8 cellular contexts compared by ENCODE assay signal in the genomic region with DNA sequence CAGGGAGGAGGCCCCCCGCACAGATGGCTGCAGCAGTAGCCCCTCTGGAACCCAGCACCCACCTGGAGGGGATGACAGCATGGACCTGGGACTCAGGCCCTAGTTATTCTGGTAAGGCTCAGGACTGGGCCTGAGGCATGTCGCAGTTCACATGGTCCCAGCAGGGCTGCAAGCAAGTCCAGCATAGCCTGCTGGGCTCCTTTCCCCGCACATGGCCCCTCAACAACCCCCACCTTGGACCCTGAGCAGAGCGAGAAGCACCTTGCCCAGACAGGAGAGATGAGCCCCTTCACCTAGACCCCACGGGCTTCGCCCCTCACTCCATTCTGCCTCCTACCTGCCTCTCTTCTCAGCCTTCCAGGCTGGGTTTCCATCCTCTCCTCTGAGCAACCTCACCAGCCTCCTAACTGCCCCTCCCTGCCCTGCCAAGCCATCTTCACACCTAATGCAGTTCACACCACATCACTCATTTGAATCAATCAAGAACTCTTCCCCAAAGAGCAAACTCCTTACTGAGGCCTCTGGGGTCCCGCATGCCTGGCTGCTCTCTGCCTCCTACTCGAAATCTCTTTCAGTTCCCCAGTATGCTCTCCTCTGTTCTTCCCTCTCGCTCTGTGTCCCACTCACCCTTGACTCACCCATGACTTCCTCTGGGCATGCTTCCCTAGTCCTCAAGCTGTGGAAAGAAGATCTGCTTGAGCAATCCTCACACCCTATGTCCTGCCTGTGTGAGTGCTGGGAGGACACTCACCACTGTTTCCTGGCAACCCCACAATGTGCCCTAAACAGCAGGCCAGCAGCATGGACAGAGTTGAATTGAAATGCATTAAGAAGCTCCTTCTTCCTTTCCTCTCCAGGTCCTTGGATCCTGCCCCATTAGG. TPM values are rescaled to one million over a fixed set of nuclear protein-coding genes. Genes with fewer than 3 reads are reported as not detected.
DNase-seq lines count a peak whose midpoint lies in the region; ATAC-seq and TF ChIP-seq lines count a peak whose summit lies in the region.

No MANE protein-coding gene starts in this region.

- peak; percentile 97 for DNase-seq in CD14-positive monocyte (ENCODE audit: low spot score)
- DNase-seq in activated T-helper 1 cell treated with anti-CD3 and anti-CD28 coated beads, Interleukin-12 subunit alpha, Interleukin-12 subunit beta, Interleukin-2, Interleukin-4 antibody, amounts not matched to agents 30 ng/mL and 10 ng/mL and 1 ng/mL, durations not matched to agents 14 hours and 24 hours and 36 hours (ENCODE audit: low spot score): no peak
- peak; percentile 81 for DNase-seq in cardiac septum (ENCODE audit: low spot score)
- DNase-seq in sigmoid colon: peak; percentile 78
- DNase-seq in ecto neural progenitor cell (ENCODE audit: low spot score): no peak
- no peak for DNase-seq in NCI-H345 treated with DMSO at 0.1 percent for 48 hours (lab: John Stamatoyannopoulos, UW; ENCODE audit: unreplicated experiment)
- DNase-seq in activated gamma-delta T cell treated with Interleukin-2 at 50 U/mL for 16 hours: no peak

- H3K36me3 Mint-ChIP-seq in CD14-positive monocyte: peaks cover 10 to 11% of the 10 kb centered on the region in 2 donors
- H3K36me3 Mint-ChIP-seq in activated T-helper 1 cell treated with anti-CD3 and anti-CD28 coated beads, Interleukin-12 subunit alpha, Interleukin-12 subunit beta, Interleukin-2, Interleukin-4 antibody, amounts not matched to agents 30 ng/mL and 10 ng/mL and 1 ng/mL, durations not matched to agents 14 hours and 24 hours and 36 hours (ENCODE audit: low read depth): no peaks in the 10 kb centered on the region

- intact Hi-C loops in CD14-positive monocyte (cut with micrococcal nuclease): loop anchor here in 1 of 2 donors (1.0 to 5.0 kb wide), 2 partner anchors 24 to 39 kb away; no protein-coding TSS in a partner anchor
- intact Hi-C loops in activated T-helper 1 cell treated with anti-CD3 and anti-CD28 coated beads, Interleukin-12 subunit alpha, Interleukin-12 subunit beta, Interleukin-2, Interleukin-4 antibody, amounts not matched to agents 30 ng/mL and 10 ng/mL and 1 ng/mL, durations not matched to agents 14 hours and 24 hours and 36 hours (cut with micrococcal nuclease): no loop called here
- intact Hi-C loops in cardiac septum (cut with DNase I): loop anchor here (5.0 kb wide), 1 partner anchor 344 kb away; no protein-coding TSS in a partner anchor
- intact Hi-C loops in sigmoid colon (cut with DNase I): no loop called here

- H3K36me3 ChIP-seq in sigmoid colon: no peaks in the 10 kb centered on the region

- no peaks in the 10 kb centered on the region for H3K27me3 ChIP-seq in sigmoid colon

- H3K4me1 Mint-ChIP-seq in CD14-positive monocyte: peaks cover 93% of the 10 kb centered on the region
- peaks cover 52% of the 10 kb centered on the region for H3K4me1 Mint-ChIP-seq in activated T-helper 1 cell treated with anti-CD3 and anti-CD28 coated beads, Interleukin-12 subunit alpha, Interleukin-12 subunit beta, Interleukin-2, Interleukin-4 antibody, amounts not matched to agents 30 ng/mL and 10 ng/mL and 1 ng/mL, durations not matched to agents 14 hours and 24 hours and 36 hours (ENCODE audit: low read depth)

- TF ChIP-seq POLR2A in sigmoid colon (IDR thresholded peaks at IDR 0.05): no peak

- peak; percentile 49 for ATAC-seq in HG03432 (IDR thresholded peaks at IDR 0.05; ENCODE audit: unreplicated experiment)

- H3K4me3 ChIP-seq in sigmoid colon: no peak overlapping the region

- peaks cover 0 to 5% (median 0%) of the 10 kb centered on the region in 3 donors for H3K27me3 Mint-ChIP-seq in CD14-positive monocyte (ENCODE audit: low read depth in 3 of 3)
- H3K27me3 Mint-ChIP-seq in activated T-helper 1 cell treated with anti-CD3 and anti-CD28 coated beads, Interleukin-12 subunit alpha, Interleukin-12 subunit beta, Interleukin-2, Interleukin-4 antibody, amounts not matched to agents 30 ng/mL and 10 ng/mL and 1 ng/mL, durations not matched to agents 14 hours and 24 hours and 36 hours (ENCODE audit: insufficient read depth): no peaks in the 10 kb centered on the region

- TF ChIP-seq CTCF in CD14-positive monocyte (IDR thresholded peaks at IDR 0.05) (no peak), sigmoid colon (IDR thresholded peaks at IDR 0.05) (no peak)

- peak overlapping the region; percentile 98 to 100 (median 99) for H3K27ac Mint-ChIP-seq in CD14-positive monocyte
- peak overlapping the region; percentile 62 for H3K27ac Mint-ChIP-seq in activated T-helper 1 cell treated with anti-CD3 and anti-CD28 coated beads, Interleukin-12 subunit alpha, Interleukin-12 subunit beta, Interleukin-2, Interleukin-4 antibody, amounts not matched to agents 30 ng/mL and 10 ng/mL and 1 ng/mL, durations not matched to agents 14 hours and 24 hours and 36 hours

- 82 to 90% methylated on average over 9 of the region's 9 CpGs for WGBS in sigmoid colon, 2 donors

- peak in 1 of 4 donors; percentile 23 for TF ChIP-seq EP300 in sigmoid colon (IDR thresholded peaks at IDR 0.05)

- peak overlapping the region; percentile 70 to 92 for H3K4me3 Mint-ChIP-seq in CD14-positive monocyte
- no peak overlapping the region for H3K4me3 Mint-ChIP-seq in activated T-helper 1 cell treated with anti-CD3 and anti-CD28 coated beads, Interleukin-12 subunit alpha, Interleukin-12 subunit beta, Interleukin-2, Interleukin-4 antibody, amounts not matched to agents 30 ng/mL and 10 ng/mL and 1 ng/mL, durations not matched to agents 14 hours and 24 hours and 36 hours

- peaks cover 0 to 9% (median 4%) of the 10 kb centered on the region in 4 donors for H3K4me1 ChIP-seq in sigmoid colon

- peaks cover 0 to 2% (median 0%) of the 10 kb centered on the region in 7 donors for H3K9me3 Mint-ChIP-seq in CD14-positive monocyte
- no peaks in the 10 kb centered on the region for H3K9me3 Mint-ChIP-seq in activated T-helper 1 cell treated with anti-CD3 and anti-CD28 coated beads, Interleukin-12 subunit alpha, Interleukin-12 subunit beta, Interleukin-2, Interleukin-4 antibody, amounts not matched to agents 30 ng/mL and 10 ng/mL and 1 ng/mL, durations not matched to agents 14 hours and 24 hours and 36 hours

- peak overlapping the region; percentile 49 to 65 (median 58) for H3K27ac ChIP-seq in sigmoid colon

- no peaks in the 10 kb centered on the region for H3K9me3 ChIP-seq in sigmoid colon

RNA-seq across cellular contexts. Expression of a gene that starts 9.4 kb away (rescaled TPM):
- 100 to 1,000 TPM; 306 to 344 TPM for polyA plus RNA-seq in CD14-positive monocyte
- total RNA-seq in activated T-helper 1 cell treated with anti-CD3 and anti-CD28 coated beads, Interleukin-12 subunit alpha, Interleukin-12 subunit beta, Interleukin-2, Interleukin-4 antibody, amounts not matched to agents 30 ng/mL and 10 ng/mL and 1 ng/mL, durations not matched to agents 14 hours and 24 hours and 36 hours: 28.7 and 33.5 TPM in 2 replicates
- total RNA-seq in cardiac septum: 3.6 TPM
- total RNA-seq in sigmoid colon: 10 to 100 TPM; 13.7 to 23.5 (median 18.9) TPM
- 10 to 100 TPM in 2 of 3 donors, 1 to 10 TPM in 1; 9.0 to 32.2 (median 14.8) TPM for polyA plus RNA-seq in sigmoid colon

RNA-seq across cellular contexts. Expression of a gene that starts 32.3 kb away (rescaled TPM):
- polyA plus RNA-seq in CD14-positive monocyte (10 to 100 TPM; 21.4 to 23.9 TPM), sigmoid colon (10 to 100 TPM; 31.2 to 31.8 (median 31.7) TPM)
- total RNA-seq in activated T-helper 1 cell treated with anti-CD3 and anti-CD28 coated beads, Interleukin-12 subunit alpha, Interleukin-12 subunit beta, Interleukin-2, Interleukin-4 antibody, amounts not matched to agents 30 ng/mL and 10 ng/mL and 1 ng/mL, durations not matched to agents 14 hours and 24 hours and 36 hours: 84.1 and 88.1 TPM in 2 replicates
- total RNA-seq in cardiac septum (23.8 TPM), sigmoid colon (10 to 100 TPM; 25.8 to 37.5 (median 36.1) TPM)

RNA-seq across cellular contexts. Expression of a gene that starts 51.5 kb away (rescaled TPM):
- polyA plus RNA-seq in CD14-positive monocyte (100 to 1,000 TPM in 1 of 2 donors, 10 to 100 TPM in 1; 67.3 to 106 TPM), sigmoid colon (10 to 100 TPM; 26.4 to 34.9 (median 26.6) TPM)
- 96.0 and 96.5 TPM in 2 replicates for total RNA-seq in activated T-helper 1 cell treated with anti-CD3 and anti-CD28 coated beads, Interleukin-12 subunit alpha, Interleukin-12 subunit beta, Interleukin-2, Interleukin-4 antibody, amounts not matched to agents 30 ng/mL and 10 ng/mL and 1 ng/mL, durations not matched to agents 14 hours and 24 hours and 36 hours
- total RNA-seq in cardiac septum (13.2 TPM), sigmoid colon (10 to 100 TPM; 13.8 to 30.0 (median 23.2) TPM)

Comparison
In these comparisons a context has a peak if more than half of its experiments do, and no peak if none do; other contexts are left out.
1. DNase-seq: peak in CD14-positive monocyte (single experiment), cardiac septum (single experiment) and sigmoid colon (single experiment); none in activated T-helper 1 cell treated with anti-CD3 and anti-CD28 coated beads, Interleukin-12 subunit alpha, Interleukin-12 subunit beta, Interleukin-2, Interleukin-4 antibody, amounts not matched to agents 30 ng/mL and 10 ng/mL and 1 ng/mL, durations not matched to agents 14 hours and 24 hours and 36 hours (single experiment), ecto neural progenitor cell (single experiment), NCI-H345 treated with DMSO at 0.1 percent for 48 hours (single experiment) and activated gamma-delta T cell treated with Interleukin-2 at 50 U/mL for 16 hours (single experiment).